In genomic region chr15:74449643-74450205, GRCh38 we compare ENCODE assay signal across 24 cellular contexts. TPM values are rescaled to one million over a fixed set of nuclear protein-coding genes. Genes with fewer than 3 reads are reported as not detected.
A peak's percentile ranks its signal among the peaks of the same experiment; 100 is the strongest.
DNase-seq lines count a peak whose midpoint lies in the region; TF ChIP-seq lines count a peak whose summit lies in the region.
"Had no signal": no experiment of that assay in that cellular context is flagged by ENCODE, and none has a peak within 500 bp of the region (broad histone marks: within the 10 kb centered on the region; RNA-seq: fewer than 3 reads in every experiment).

No MANE protein-coding gene starts in this region.

- 95% methylated on average over 12 of the region's 12 CpGs for WGBS in sigmoid colon, 2 donors

- H3K27ac ChIP-seq in sigmoid colon = no peak overlapping the region
- H3K27ac ChIP-seq: 22Rv1, SJSA1 had no signal

- H3K27me3 ChIP-seq in sigmoid colon = no peaks in the 10 kb centered on the region
- H3K27me3 ChIP-seq: SJSA1 had no signal

- no peak overlapping the region for H3K4me3 ChIP-seq in sigmoid colon
- H3K4me3 ChIP-seq: GM23338, HAP-1, SJSA1 had no signal

- CTCF ChIA-PET in GM10248 (lab: Yijun Ruan, JAX) = interaction anchor here (1.2 to 33.1 kb wide), 7 partner anchors 11 to 185 kb away, joined by 3 to 827 read pairs (median 4); partner anchors contain the start of genes CYP11A1 and UBL7

- no peaks in the 10 kb centered on the region for H3K9me3 ChIP-seq in sigmoid colon
- H3K9me3 ChIP-seq: HAP-1, SJSA1 had no signal

- intact Hi-C loops in sigmoid colon (cut with DNase I) = no loop called here

- no peak for TF ChIP-seq POLR2A in sigmoid colon (IDR thresholded peaks at IDR 0.05)

- peaks cover 44 to 100% (median 56%) of the 10 kb centered on the region in 4 donors for H3K36me3 ChIP-seq in sigmoid colon

- no peaks in the 10 kb centered on the region for H3K4me1 ChIP-seq in sigmoid colon
- H3K4me1 ChIP-seq: SJSA1 had no signal

- no peak for TF ChIP-seq EP300 in sigmoid colon (IDR thresholded peaks at IDR 0.05)

- no peak for TF ChIP-seq CTCF in sigmoid colon (IDR thresholded peaks at IDR 0.05)
- TF ChIP-seq CTCF in GM10248 (IDR thresholded peaks at IDR 0.05; ENCODE audit: control extremely low read depth, extremely low read depth, low read depth, missing control alignments) = no peak

- peak; percentile 39 for DNase-seq in activated effector memory CD4-positive, alpha-beta T cell treated with anti-CD3 and anti-CD28 coated beads, Interleukin-2, amount 50 U/mL, for 16 hours
- DNase-seq in activated effector memory CD4-positive, alpha-beta T cell treated with Interleukin-2 at 50 U/mL for 16 hours = no peak
- DNase-seq in inferior parietal cortex (ENCODE audit: extremely low spot score) (peak; percentile 69), sigmoid colon (peak; percentile 25), nucleus accumbens (lab: John Stamatoyannopoulos, UW) (no peak), GM10248 (ENCODE audit: extremely low spot score) (no peak), OCI-M2 (lab: John Stamatoyannopoulos, UW; ENCODE audit: unreplicated experiment) (no peak)
- DNase-seq: Calu3; CD8-positive, alpha-beta memory T cell; DND-41; HFFc6; KBM-7; MV-4-11; NCI-H1105; NCI-H1436 treated with DMSO at 0.1 percent for 48 hours; NCI-H187 treated with DMSO at 0.1 percent for 48 hours; NCI-H446; NCI-H524 treated with DMSO at 0.1 percent for 48 hours; Right ventricle myocardium superior; RPMI8226 had no signal

- POLR2A ChIA-PET in GM10248 (lab: Yijun Ruan, JAX) = no interaction called here

RNA-seq across cellular contexts. Expression of gene UBL7, which starts 11.2 kb away (rescaled TPM):
- total RNA-seq in sigmoid colon = 10 to 100 TPM; 48.5 to 85.5 (median 57.7) TPM
- 10 to 100 TPM; 32.4 to 34.4 (median 34.0) TPM for polyA plus RNA-seq in sigmoid colon

RNA-seq across cellular contexts. Expression of gene SEMA7A, which starts 16.0 kb away (rescaled TPM):
- 1 to 10 TPM in 2 of 4 donors, under 1 TPM in 2; 0.28 to 3.5 (median 0.86) TPM for total RNA-seq in sigmoid colon
- polyA plus RNA-seq in sigmoid colon = 1 to 10 TPM in 2 of 3 donors, not detected in 1; 1.4 to 9.8 TPM

Comparison
In these comparisons a context has a peak if more than half of its experiments do, and no peak if none do; other contexts are left out.
1. DNase-seq: peak in activated effector memory CD4-positive, alpha-beta T cell treated with anti-CD3 and anti-CD28 coated beads, Interleukin-2, amount 50 U/mL, for 16 hours (single experiment), inferior parietal cortex (single experiment) and sigmoid colon (single experiment); none in activated effector memory CD4-positive, alpha-beta T cell treated with Interleukin-2 at 50 U/mL for 16 hours (single experiment), nucleus accumbens (0 of 56), GM10248 (single experiment) and OCI-M2 (single experiment).